13 cellular contexts compared by ENCODE assay signal in the genomic region with DNA sequence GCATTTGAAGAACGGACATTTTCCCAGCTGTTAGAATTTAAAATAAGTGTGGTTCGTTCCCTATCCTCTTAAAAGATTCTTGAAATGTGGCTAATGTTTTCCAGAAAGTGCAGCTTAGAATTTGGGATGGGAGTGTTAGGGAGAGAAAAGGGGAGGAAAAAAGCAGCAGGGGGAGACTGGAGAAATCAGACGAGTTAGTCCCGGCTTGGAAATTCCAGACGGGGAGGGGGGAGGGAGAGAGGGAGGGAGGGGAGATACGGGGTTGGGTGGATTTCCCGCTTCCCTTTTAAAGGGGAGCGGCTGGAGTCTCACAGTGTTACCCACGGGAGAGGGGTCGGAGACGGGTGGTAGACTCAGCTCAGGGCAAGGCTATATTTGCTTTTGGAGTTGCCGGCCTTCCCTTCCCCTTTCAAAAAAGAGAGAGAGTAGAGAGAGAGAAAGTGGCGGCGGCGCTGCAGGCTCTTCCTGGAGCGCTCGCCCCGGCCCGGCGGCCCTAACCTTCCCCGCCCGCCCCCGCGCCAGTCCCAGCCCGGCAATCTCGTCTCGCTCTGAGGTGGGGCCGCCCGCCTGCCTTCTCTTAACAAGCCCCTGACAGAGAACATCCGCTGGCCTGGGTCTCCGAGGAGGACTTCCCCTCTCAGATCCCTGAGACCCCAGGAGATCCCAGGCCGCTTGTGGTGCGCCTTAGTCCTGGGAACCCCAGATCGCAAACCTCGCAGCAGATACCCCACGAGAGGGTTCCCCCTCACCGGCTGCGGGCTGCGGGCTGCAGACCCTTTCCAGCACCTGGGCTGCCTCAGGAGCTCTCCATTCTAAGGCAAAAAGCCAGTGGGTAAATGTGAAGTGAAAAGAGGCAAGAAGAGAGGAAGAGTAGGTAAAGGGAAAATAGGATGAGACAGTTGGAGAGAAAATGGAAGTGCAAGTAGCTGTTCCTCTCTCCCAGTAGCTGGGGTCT. TPM values are rescaled to one million over a fixed set of nuclear protein-coding genes. Genes with fewer than 3 reads are reported as not detected.
DNase-seq lines count a peak whose midpoint lies in the region; FAIRE-seq and TF ChIP-seq lines count a peak whose summit lies in the region.
"Had no signal": no experiment of that assay in that cellular context is flagged by ENCODE, and none has a peak within 500 bp of the region (broad histone marks: within the 10 kb centered on the region; RNA-seq: fewer than 3 reads in every experiment).

No MANE protein-coding gene starts in this region.

- no peaks in the 10 kb centered on the region for H3K36me3 ChIP-seq in BJ (ENCODE audit: control insufficient read depth, insufficient read depth, low read length)
- H3K36me3 ChIP-seq: thyroid gland had no signal

- CTCF ChIA-PET in BJ (lab: Yijun Ruan, JAX): interaction anchor here (0.6 to 2.4 kb wide), 5 partner anchors 28 to 125 kb away, joined by 3 to 13 read pairs (median 3); no protein-coding TSS in a partner anchor

- no peak for DNase-seq in BJ (ENCODE audit: low read depth)
- DNase-seq in HTR-8/SVneo (ENCODE audit: insufficient read length, low spot score): peak; percentile 68
- no peak for DNase-seq in chondrocyte (ENCODE audit: low spot score)
- peak; percentile 61 for DNase-seq in myocyte (ENCODE audit: low read depth)
- no peak for DNase-seq in hippocampal formation (lab: John Stamatoyannopoulos, UW)
- DNase-seq in DMS79 treated with DMSO at 0.1 percent for 48 hours (lab: John Stamatoyannopoulos, UW): no peak
- no peak for DNase-seq in COR-L47 (lab: John Stamatoyannopoulos, UW)
- DNase-seq in NCI-H524 treated with DMSO at 0.1 percent for 48 hours (lab: John Stamatoyannopoulos, UW): no peak
- DNase-seq: DMS79, NCI-H774, thyroid gland had no signal

- H3K36me3 Mint-ChIP-seq in chondrocyte (ENCODE audit: low read depth): peaks cover 5% of the 10 kb centered on the region

- H3K27ac Mint-ChIP-seq in chondrocyte (ENCODE audit: unreplicated experiment): peak overlapping the region; percentile 92
- H3K27ac Mint-ChIP-seq: activated naive CD4-positive, alpha-beta T cell treated with anti-CD3 and anti-CD28 coated beads, Interleukin-2, amount 50 U/mL, for 24 hours had no signal

- H3K9me3 Mint-ChIP-seq in chondrocyte (ENCODE audit: low read depth): no peaks in the 10 kb centered on the region

- peaks cover 90% of the 10 kb centered on the region for H3K4me1 Mint-ChIP-seq in chondrocyte (ENCODE audit: low read depth)

- H3K27me3 ChIP-seq in BJ (ENCODE audit: control insufficient read depth, insufficient read depth, low read length): peaks cover 13% of the 10 kb centered on the region

- H3K4me3 Mint-ChIP-seq in chondrocyte (ENCODE audit: unreplicated experiment): peak overlapping the region; percentile 86
- H3K4me3 Mint-ChIP-seq: activated naive CD4-positive, alpha-beta T cell treated with anti-CD3 and anti-CD28 coated beads, Interleukin-2, amount 50 U/mL, for 24 hours had no signal

- no peak for TF ChIP-seq CTCF in BJ (IDR thresholded peaks at IDR 0.05; ENCODE audit: insufficient read depth, low read depth, low read length)
- peak; percentile 42 for TF ChIP-seq CTCF in chondrocyte (IDR thresholded peaks at IDR 0.05)

- POLR2A ChIA-PET in BJ (lab: Charles Lee): interaction anchor here (0.7 kb wide), 1 partner anchor 16 kb away, joined by 3 read pairs; no protein-coding TSS in a partner anchor

- no peaks in the 10 kb centered on the region for H3K27me3 Mint-ChIP-seq in chondrocyte (ENCODE audit: low read depth)

- peak; percentile 72 for FAIRE-seq in HTR-8/SVneo (lab: Jason Lieb, UNC)

- H3K4me3 ChIP-seq in BJ (ENCODE audit: low read depth, low read length): peak overlapping the region; percentile 41
- H3K4me3 ChIP-seq: thyroid gland had no signal

RNA-seq across cellular contexts. Expression of a gene that starts 6.6 kb away (rescaled TPM):
- 3.7 and 5.3 TPM in 2 replicates for polyA plus RNA-seq in BJ (2011; rRNA removed)
- polyA minus RNA-seq in BJ (2011; rRNA and poly(A)+ RNA removed): 7.1 and 11.8 TPM in 2 replicates
- total RNA-seq in chondrocyte: 47.1 to 60.0 TPM (median 57.6 TPM) in 3 replicates
- 6.7 and 9.3 TPM in 2 replicates for total RNA-seq in myocyte
- polyA plus RNA-seq in myocyte (2012): 10.8 TPM

RNA-seq across cellular contexts. Expression of a gene that starts 35.4 kb away (rescaled TPM):
- polyA plus RNA-seq in BJ (2011; rRNA removed): 0.12 and 0.16 TPM in 2 replicates
- not detected in 2 replicates for polyA minus RNA-seq in BJ (2011; rRNA and poly(A)+ RNA removed)
- total RNA-seq in chondrocyte (not detected in 3 replicates), myocyte (not detected in 2 replicates)
- 0.64 TPM for polyA plus RNA-seq in myocyte (2012)
- total RNA-seq: thyroid gland had no signal
- polyA plus RNA-seq: esophagus had no signal

RNA-seq across cellular contexts. Expression of a gene that starts 59.2 kb away (rescaled TPM):
- 104 and 113 TPM in 2 replicates for polyA plus RNA-seq in BJ (2011; rRNA removed)
- 58.2 and 70.7 TPM in 2 replicates for polyA minus RNA-seq in BJ (2011; rRNA and poly(A)+ RNA removed)
- total RNA-seq in chondrocyte (123 to 147 TPM (median 126 TPM) in 3 replicates), myocyte (93.2 and 113 TPM in 2 replicates)
- 193 TPM for polyA plus RNA-seq in myocyte (2012)

Comparison
In these comparisons a context has a peak if more than half of its experiments do, and no peak if none do; other contexts are left out.
1. DNase-seq: peak in HTR-8/SVneo (single experiment) and myocyte (single experiment); none in BJ (single experiment), chondrocyte (single experiment), hippocampal formation (0 of 2), DMS79 treated with DMSO at 0.1 percent for 48 hours (single experiment), COR-L47 (single experiment) and NCI-H524 treated with DMSO at 0.1 percent for 48 hours (single experiment).